8 cellular contexts compared by ENCODE assay signal in genomic region chr1:109398343-109399225, GRCh38. TPM values are rescaled to one million over a fixed set of nuclear protein-coding genes. Genes with fewer than 3 reads are reported as not detected.
DNase-seq lines count a peak whose midpoint lies in the region; ATAC-seq and TF ChIP-seq lines count a peak whose summit lies in the region.

No MANE protein-coding gene starts in this region.

- H3K27me3 Mint-ChIP-seq in activated CD4-positive, alpha-beta T cell treated with anti-CD3 and anti-CD28 coated beads, Interleukin-2, amount 10 ng/mL, durations not matched to agents 24 days and 14 days, result peaks cover 45% of the 10 kb centered on the region
- H3K27me3 Mint-ChIP-seq in activated B cell treated with CpG ODN at 0.5 μM for 24 hours, result peaks cover 40% of the 10 kb centered on the region
- H3K27me3 Mint-ChIP-seq in stimulated activated naive B cell treated with anti-CD40 and anti-IgM and Interleukin-4, amounts not matched to agents 10 μg/mL and 1 μg/mL and 100 μg/mL, for 72 hours, result peaks cover 22 to 47% of the 10 kb centered on the region in 2 donors

- peaks cover 6% of the 10 kb centered on the region for H3K27me3 ChIP-seq in iPS-18a (ENCODE audit: control insufficient read depth, insufficient read depth, low read length)

- POLR2A ChIA-PET in activated B cell treated with CpG ODN at 0.5 μM for 24 hours (lab: Charles Lee), result interaction anchor here (0.8 to 2.3 kb wide), 4 partner anchors 27 to 152 kb away, joined by 3 to 8 read pairs (median 4); partner anchors contain the start of gene PSMA5

- peak overlapping the region; percentile 85 for H3K4me3 Mint-ChIP-seq in activated CD4-positive, alpha-beta T cell treated with anti-CD3 and anti-CD28 coated beads, Interleukin-2, amount 10 ng/mL, durations not matched to agents 24 days and 14 days
- H3K4me3 Mint-ChIP-seq in activated B cell treated with CpG ODN at 0.5 μM for 24 hours, result peak overlapping the region; percentile 83
- peak overlapping the region; percentile 86 to 90 for H3K4me3 Mint-ChIP-seq in stimulated activated naive B cell treated with anti-CD40 and anti-IgM and Interleukin-4, amounts not matched to agents 10 μg/mL and 1 μg/mL and 100 μg/mL, for 72 hours

- H3K36me3 Mint-ChIP-seq in activated CD4-positive, alpha-beta T cell treated with anti-CD3 and anti-CD28 coated beads, Interleukin-2, amount 10 ng/mL, durations not matched to agents 24 days and 14 days (ENCODE audit: low read depth), result peaks cover 22% of the 10 kb centered on the region
- peaks cover 25% of the 10 kb centered on the region for H3K36me3 Mint-ChIP-seq in activated B cell treated with CpG ODN at 0.5 μM for 24 hours (ENCODE audit: low read depth)
- peaks cover 1 to 8% of the 10 kb centered on the region in 2 donors for H3K36me3 Mint-ChIP-seq in stimulated activated naive B cell treated with anti-CD40 and anti-IgM and Interleukin-4, amounts not matched to agents 10 μg/mL and 1 μg/mL and 100 μg/mL, for 72 hours

- H3K4me3 ChIP-seq in iPS-18a (ENCODE audit: low read length), result peak overlapping the region; percentile 73

- CTCF ChIA-PET in activated B cell treated with CpG ODN at 0.5 μM for 24 hours (lab: Charles Lee), result interaction anchor here (0.7 to 7.5 kb wide), 17 partner anchors 10 to 197 kb away, joined by 3 to 207 read pairs (median 5); partner anchors contain the start of genes CYB561D1, MYBPHL and PSRC1

- H3K9me3 Mint-ChIP-seq in activated CD4-positive, alpha-beta T cell treated with anti-CD3 and anti-CD28 coated beads, Interleukin-2, amount 10 ng/mL, durations not matched to agents 24 days and 14 days, result no peaks in the 10 kb centered on the region
- H3K9me3 Mint-ChIP-seq in activated B cell treated with CpG ODN at 0.5 μM for 24 hours, result no peaks in the 10 kb centered on the region
- H3K9me3 Mint-ChIP-seq in stimulated activated naive B cell treated with anti-CD40 and anti-IgM and Interleukin-4, amounts not matched to agents 10 μg/mL and 1 μg/mL and 100 μg/mL, for 72 hours, result no peaks in the 10 kb centered on the region

- no peak for ATAC-seq in activated B cell treated with CpG ODN at 0.5 μM for 24 hours (ENCODE audit: low read depth)
- no peak for ATAC-seq in stimulated activated naive B cell treated with anti-CD40 and anti-IgM and Interleukin-4, amounts not matched to agents 10 μg/mL and 1 μg/mL and 100 μg/mL, for 72 hours (replicated peaks)
- ATAC-seq in HG03571 (IDR thresholded peaks at IDR 0.05; ENCODE audit: unreplicated experiment), result no peak

- intact Hi-C loops in activated CD4-positive, alpha-beta T cell treated with anti-CD3 and anti-CD28 coated beads, Interleukin-2, amount 10 ng/mL, durations not matched to agents 24 days and 14 days (cut with micrococcal nuclease), result loop anchor here (1.0 to 5.0 kb wide), 5 partner anchors 46 to 197 kb away; partner anchors contain the start of gene PSRC1
- intact Hi-C loops in activated B cell treated with CpG ODN at 0.5 μM for 24 hours (cut with micrococcal nuclease), result loop anchor here (1.0 to 10.0 kb wide), 6 partner anchors 115 to 284 kb away; partner anchors contain the start of genes ELAPOR1 and PSRC1

- peaks cover 12% of the 10 kb centered on the region for H3K4me1 ChIP-seq in iPS-18a (ENCODE audit: control insufficient read depth, low read depth, low read length)

- peak overlapping the region; percentile 71 for H3K9ac ChIP-seq in iPS-18a (ENCODE audit: low read length)

- TF ChIP-seq CTCF in activated B cell treated with CpG ODN at 0.5 μM for 24 hours (IDR thresholded peaks at IDR 0.05), result no peak

- H3K4me1 Mint-ChIP-seq in activated CD4-positive, alpha-beta T cell treated with anti-CD3 and anti-CD28 coated beads, Interleukin-2, amount 10 ng/mL, durations not matched to agents 24 days and 14 days, result peaks cover 9% of the 10 kb centered on the region
- H3K4me1 Mint-ChIP-seq in activated B cell treated with CpG ODN at 0.5 μM for 24 hours, result peaks cover 16% of the 10 kb centered on the region
- peaks cover 14 to 25% of the 10 kb centered on the region in 2 donors for H3K4me1 Mint-ChIP-seq in stimulated activated naive B cell treated with anti-CD40 and anti-IgM and Interleukin-4, amounts not matched to agents 10 μg/mL and 1 μg/mL and 100 μg/mL, for 72 hours

- H3K9me3 ChIP-seq in iPS-18a (ENCODE audit: control insufficient read depth, low read depth, low read length), result no peaks in the 10 kb centered on the region

- H3K27ac Mint-ChIP-seq in activated CD4-positive, alpha-beta T cell treated with anti-CD3 and anti-CD28 coated beads, Interleukin-2, amount 10 ng/mL, durations not matched to agents 24 days and 14 days, result no peak overlapping the region
- H3K27ac Mint-ChIP-seq in activated B cell treated with CpG ODN at 0.5 μM for 24 hours, result no peak overlapping the region
- H3K27ac Mint-ChIP-seq in stimulated activated naive B cell treated with anti-CD40 and anti-IgM and Interleukin-4, amounts not matched to agents 10 μg/mL and 1 μg/mL and 100 μg/mL, for 72 hours, result peak overlapping the region; percentile 67

- peaks cover 20% of the 10 kb centered on the region for H3K36me3 ChIP-seq in iPS-18a (ENCODE audit: control insufficient read depth, low read depth, low read length)

- H3K27ac ChIP-seq in iPS-18a (ENCODE audit: low read length), result peak overlapping the region; percentile 50

- peak; percentile 58 for DNase-seq in activated CD4-positive, alpha-beta T cell treated with anti-CD3 and anti-CD28 coated beads, Interleukin-2, amount 10 ng/mL, durations not matched to agents 24 days and 14 days
- no peak for DNase-seq in activated CD4-positive, alpha-beta T cell treated with anti-CD3 and anti-CD28 coated beads for 1 hour
- DNase-seq in activated B cell treated with CpG ODN at 0.5 μM for 24 hours (no peak), AG08396 (ENCODE audit: low spot score) (no peak), NCI-H2029 treated with DMSO at 0.1 percent for 48 hours (lab: John Stamatoyannopoulos, UW) (no peak)
- no peak for DNase-seq in stimulated activated naive B cell treated with anti-CD40 and anti-IgM and Interleukin-4, amounts not matched to agents 10 μg/mL and 1 μg/mL and 100 μg/mL, for 72 hours

RNA-seq across cellular contexts. Expression of gene SORT1, which starts 0.9 kb away (rescaled TPM):
- 1.2 and 1.4 TPM in 2 replicates for total RNA-seq in activated CD4-positive, alpha-beta T cell treated with anti-CD3 and anti-CD28 coated beads, Interleukin-2, amount 10 ng/mL, durations not matched to agents 24 days and 14 days
- total RNA-seq in activated B cell treated with CpG ODN at 0.5 μM for 24 hours, result 0.20 and 0.37 TPM in 2 replicates

RNA-seq across cellular contexts. Expression of gene PSMA5, which starts 27.7 kb away (rescaled TPM):
- total RNA-seq in activated CD4-positive, alpha-beta T cell treated with anti-CD3 and anti-CD28 coated beads, Interleukin-2, amount 10 ng/mL, durations not matched to agents 24 days and 14 days, result 262 and 270 TPM in 2 replicates
- total RNA-seq in activated B cell treated with CpG ODN at 0.5 μM for 24 hours, result 105 and 125 TPM in 2 replicates
